In genomic region chr1:11671205-11671543, GRCh38 we compare ENCODE assay signal across 24 cellular contexts. TPM values are rescaled to one million over a fixed set of nuclear protein-coding genes. Genes with fewer than 3 reads are reported as not detected.
DNase-seq lines count a peak whose midpoint lies in the region; ATAC-seq and TF ChIP-seq lines count a peak whose summit lies in the region.
"Had no signal": no experiment of that assay in that cellular context is flagged by ENCODE, and none has a peak within 500 bp of the region (broad histone marks: within the 10 kb centered on the region; RNA-seq: fewer than 3 reads in every experiment).

No MANE protein-coding gene starts in this region.

- H3K4me3 ChIP-seq in liver (ENCODE audit: low read depth in 1 of 3, low read length in 3 of 3), result peak overlapping the region in 1 of 3 donors; percentile 26
- H3K4me3 ChIP-seq in esophagus squamous epithelium, result no peak overlapping the region
- H3K4me3 ChIP-seq: BLaER1 treated with 17β-estradiol and CSF1 and Interleukin-3, amounts not matched to agents 10 nM and 100 nM; MG63 had no signal

- H3K4me1 Mint-ChIP-seq in activated B cell treated with CpG ODN at 0.5 μM for 24 hours (peaks cover 5% of the 10 kb centered on the region), progenitor cell of endocrine pancreas (ENCODE audit: low read depth) (peaks cover 5% of the 10 kb centered on the region)
- peaks cover 3% of the 10 kb centered on the region for H3K4me1 Mint-ChIP-seq in activated CD4-positive, alpha-beta memory T cell treated with anti-CD3 and anti-CD28 coated beads for 36 hours (ENCODE audit: low read depth)

- H3K36me3 ChIP-seq in liver (ENCODE audit: control insufficient read depth in 4 of 4, insufficient read depth in 3 of 4, low read depth in 1 of 4, low read length in 3 of 4) (peaks cover 0 to 9% (median 6%) of the 10 kb centered on the region in 4 donors), esophagus squamous epithelium (peaks cover 10 to 79% (median 18%) of the 10 kb centered on the region in 3 donors)

- intact Hi-C loops in activated B cell treated with CpG ODN at 0.5 μM for 24 hours (cut with micrococcal nuclease) (no loop called here), esophagus squamous epithelium (cut with DNase I) (no loop called here)
- intact Hi-C loops in activated CD4-positive, alpha-beta memory T cell treated with anti-CD3 and anti-CD28 coated beads for 36 hours (cut with micrococcal nuclease), result no loop called here

- peak; percentile 54 for DNase-seq in CD1c-positive myeloid dendritic cell (ENCODE audit: extremely low spot score)
- no peak for DNase-seq in activated B cell treated with CpG ODN at 0.5 μM for 24 hours
- DNase-seq in progenitor cell of endocrine pancreas (ENCODE audit: low spot score, unreplicated experiment), result no peak
- no peak for DNase-seq in activated T-cell treated with anti-CD3 and anti-CD28 coated beads, Interleukin-2, amount 50 U/mL, for 48 hours
- DNase-seq in activated CD4-positive, alpha-beta memory T cell treated with anti-CD3 and anti-CD28 coated beads for 36 hours, result no peak
- DNase-seq in esophagus squamous epithelium (lab: John Stamatoyannopoulos, UW), result no peak
- DNase-seq: 8988T; Calu3; CD8-positive, alpha-beta T cell; DMS153; HFFc6; MG63; NCI-H1048; NCI-H1417 treated with DMSO at 0.1 percent for 48 hours; NCI-H187; NCI-H2107; NCI-H446 treated with DMSO at 0.1 percent for 48 hours; NCI-H526 treated with DMSO at 0.1 percent for 48 hours; PC-3; SHP77 had no signal

- CTCF ChIA-PET in activated B cell treated with CpG ODN at 0.5 μM for 24 hours (lab: Charles Lee), result no interaction called here
- CTCF ChIA-PET in activated CD4-positive, alpha-beta memory T cell treated with anti-CD3 and anti-CD28 coated beads for 36 hours (lab: Charles Lee), result no interaction called here

- TF ChIP-seq CTCF in activated B cell treated with CpG ODN at 0.5 μM for 24 hours (IDR thresholded peaks at IDR 0.05) (no peak), liver (IDR thresholded peaks at IDR 0.05; ENCODE audit: low read depth, low read length, missing input control) (no peak), progenitor cell of endocrine pancreas (IDR thresholded peaks at IDR 0.05; ENCODE audit: unreplicated experiment) (no peak), esophagus squamous epithelium (IDR thresholded peaks at IDR 0.05) (no peak)

- H3K27me3 ChIP-seq in liver (ENCODE audit: control insufficient read depth in 4 of 4, insufficient read depth in 4 of 4, low read length in 3 of 4) (no peaks in the 10 kb centered on the region), esophagus squamous epithelium (no peaks in the 10 kb centered on the region)
- H3K27me3 ChIP-seq: BLaER1 treated with 17β-estradiol and CSF1 and Interleukin-3, amounts not matched to agents 10 nM and 100 nM; MG63 had no signal

- 48% methylated on average over 6 of the region's 6 CpGs for WGBS in liver
- WGBS in esophagus squamous epithelium, 2 donors, result 100% methylated on average over 1 of the region's 6 CpGs; no CpG with 5 or more reads in 1 of the 2 donors

- H3K4me3 Mint-ChIP-seq in activated B cell treated with CpG ODN at 0.5 μM for 24 hours (no peak overlapping the region), progenitor cell of endocrine pancreas (ENCODE audit: low read depth) (no peak overlapping the region)
- no peak overlapping the region for H3K4me3 Mint-ChIP-seq in activated CD4-positive, alpha-beta memory T cell treated with anti-CD3 and anti-CD28 coated beads for 36 hours
- H3K4me3 Mint-ChIP-seq: CD8-positive, alpha-beta T cell; HFFc6 had no signal

- peak overlapping the region; percentile 61 for H3K27ac Mint-ChIP-seq in activated B cell treated with CpG ODN at 0.5 μM for 24 hours
- peak overlapping the region; percentile 13 for H3K27ac Mint-ChIP-seq in progenitor cell of endocrine pancreas
- no peak overlapping the region for H3K27ac Mint-ChIP-seq in activated CD4-positive, alpha-beta memory T cell treated with anti-CD3 and anti-CD28 coated beads for 36 hours
- H3K27ac Mint-ChIP-seq: CD8-positive, alpha-beta T cell; HFFc6 had no signal

- no peak for ATAC-seq in activated B cell treated with CpG ODN at 0.5 μM for 24 hours (ENCODE audit: low read depth)
- ATAC-seq: CD8-positive, alpha-beta T cell; PC-3 had no signal

- H3K9me3 ChIP-seq in liver (ENCODE audit: control insufficient read depth in 4 of 4, low read length in 3 of 4) (no peaks in the 10 kb centered on the region), esophagus squamous epithelium (no peaks in the 10 kb centered on the region)
- H3K9me3 ChIP-seq: BLaER1 treated with 17β-estradiol and CSF1 and Interleukin-3, amounts not matched to agents 10 nM and 100 nM; MG63 had no signal

- no peaks in the 10 kb centered on the region for H3K9me3 Mint-ChIP-seq in activated B cell treated with CpG ODN at 0.5 μM for 24 hours
- no peaks in the 10 kb centered on the region for H3K9me3 Mint-ChIP-seq in progenitor cell of endocrine pancreas (ENCODE audit: low read depth)
- no peaks in the 10 kb centered on the region for H3K9me3 Mint-ChIP-seq in activated CD4-positive, alpha-beta memory T cell treated with anti-CD3 and anti-CD28 coated beads for 36 hours
- H3K9me3 Mint-ChIP-seq: CD8-positive, alpha-beta T cell; HFFc6 had no signal

- no peak for TF ChIP-seq RAD21 in liver (IDR thresholded peaks at IDR 0.05)

- H3K9ac ChIP-seq in liver (ENCODE audit: low read depth in 1 of 2, low read length in 2 of 2), result no peak overlapping the region
- H3K9ac ChIP-seq: BLaER1 treated with 17β-estradiol and CSF1 and Interleukin-3, amounts not matched to agents 10 nM and 100 nM had no signal

- H3K4me1 ChIP-seq in liver (ENCODE audit: control insufficient read depth in 4 of 4, insufficient read depth in 4 of 4, low read length in 3 of 4), result peaks cover 14 to 50% (median 40%) of the 10 kb centered on the region in 4 donors
- no peaks in the 10 kb centered on the region for H3K4me1 ChIP-seq in esophagus squamous epithelium

- TF ChIP-seq POLR2A in esophagus squamous epithelium (IDR thresholded peaks at IDR 0.05), result no peak

- H3K36me3 Mint-ChIP-seq in activated B cell treated with CpG ODN at 0.5 μM for 24 hours (ENCODE audit: low read depth), result peaks cover 29% of the 10 kb centered on the region
- H3K36me3 Mint-ChIP-seq in progenitor cell of endocrine pancreas (ENCODE audit: insufficient read depth), result peaks cover 10% of the 10 kb centered on the region
- peaks cover 19% of the 10 kb centered on the region for H3K36me3 Mint-ChIP-seq in activated CD4-positive, alpha-beta memory T cell treated with anti-CD3 and anti-CD28 coated beads for 36 hours

- H3K27me3 Mint-ChIP-seq in activated B cell treated with CpG ODN at 0.5 μM for 24 hours (no peaks in the 10 kb centered on the region), progenitor cell of endocrine pancreas (no peaks in the 10 kb centered on the region)
- no peaks in the 10 kb centered on the region for H3K27me3 Mint-ChIP-seq in activated CD4-positive, alpha-beta memory T cell treated with anti-CD3 and anti-CD28 coated beads for 36 hours

- POLR2A ChIA-PET in activated B cell treated with CpG ODN at 0.5 μM for 24 hours (lab: Charles Lee), result no interaction called here
- POLR2A ChIA-PET in activated CD4-positive, alpha-beta memory T cell treated with anti-CD3 and anti-CD28 coated beads for 36 hours (lab: Charles Lee), result no interaction called here

- H3K27ac ChIP-seq in liver (ENCODE audit: low read depth in 1 of 2, low read length in 2 of 2), result peak overlapping the region; percentile 77 to 81
- no peak overlapping the region for H3K27ac ChIP-seq in esophagus squamous epithelium
- H3K27ac ChIP-seq: BLaER1 treated with 17β-estradiol and CSF1 and Interleukin-3, amounts not matched to agents 10 nM and 100 nM had no signal

TF ChIP-seq in liver, 16 proteins besides CTCF, POLR2A, EP300 and RAD21:
- no peak for TF ChIP-seq HNF4G (IDR thresholded peaks at IDR 0.05)

RNA-seq across cellular contexts. Expression of gene FBXO6, which starts 7.2 kb away (rescaled TPM):
- total RNA-seq in activated B cell treated with CpG ODN at 0.5 μM for 24 hours (10.0 and 10.5 TPM in 2 replicates), liver (1 to 10 TPM; 5.7 to 7.5 TPM), progenitor cell of endocrine pancreas (2.4 and 3.8 TPM in 2 replicates), esophagus squamous epithelium (10 to 100 TPM; 11.6 to 20.2 (median 12.2) TPM)
- polyA plus RNA-seq in liver, result 10 to 100 TPM in 1 of 2 donors, 1 to 10 TPM in 1; 7.5 to 15.5 TPM
- total RNA-seq in activated CD4-positive, alpha-beta memory T cell treated with anti-CD3 and anti-CD28 coated beads for 36 hours, result 10 to 100 TPM; 14.1 to 15.1 TPM
- total RNA-seq: G401 had no signal

RNA-seq across cellular contexts. Expression of gene MAD2L2, which starts 9.8 kb away (rescaled TPM):
- total RNA-seq in activated B cell treated with CpG ODN at 0.5 μM for 24 hours (34.4 and 34.9 TPM in 2 replicates), liver (10 to 100 TPM; 17.5 to 26.2 TPM), progenitor cell of endocrine pancreas (105 and 113 TPM in 2 replicates), esophagus squamous epithelium (10 to 100 TPM; 12.1 to 22.8 (median 18.9) TPM)
- polyA plus RNA-seq in liver, result 10 to 100 TPM; 37.6 to 43.1 TPM
- total RNA-seq in activated CD4-positive, alpha-beta memory T cell treated with anti-CD3 and anti-CD28 coated beads for 36 hours, result 10 to 100 TPM; 88.5 to 93.2 TPM

RNA-seq across cellular contexts. Expression of gene FBXO44, which starts 16.5 kb away (rescaled TPM):
- 27.2 and 29.9 TPM in 2 replicates for total RNA-seq in activated B cell treated with CpG ODN at 0.5 μM for 24 hours
- 1 to 10 TPM; 3.6 to 6.4 TPM for total RNA-seq in liver
- 10 to 100 TPM in 1 of 2 donors, 1 to 10 TPM in 1; 7.1 to 13.2 TPM for polyA plus RNA-seq in liver
- total RNA-seq in progenitor cell of endocrine pancreas, result 19.1 and 21.5 TPM in 2 replicates
- 10 to 100 TPM; 16.8 to 18.6 TPM for total RNA-seq in activated CD4-positive, alpha-beta memory T cell treated with anti-CD3 and anti-CD28 coated beads for 36 hours
- 10 to 100 TPM in 1 of 4 donors, 1 to 10 TPM in 3; 5.0 to 20.4 (median 7.0) TPM for total RNA-seq in esophagus squamous epithelium

RNA-seq across cellular contexts. Expression of gene FBXO2, which starts 16.9 kb away (rescaled TPM):
- total RNA-seq in activated B cell treated with CpG ODN at 0.5 μM for 24 hours (4.2 and 4.6 TPM in 2 replicates), liver (1 to 10 TPM; 1.7 to 2.9 TPM), progenitor cell of endocrine pancreas (5.6 and 6.3 TPM in 2 replicates), esophagus squamous epithelium (10 to 100 TPM in 1 of 4 donors, 1 to 10 TPM in 3; 2.6 to 13.6 (median 8.0) TPM)
- 10 to 100 TPM in 1 of 2 donors, 1 to 10 TPM in 1; 5.0 to 20.9 TPM for polyA plus RNA-seq in liver
- 1 to 10 TPM; 1.8 to 2.5 TPM for total RNA-seq in activated CD4-positive, alpha-beta memory T cell treated with anti-CD3 and anti-CD28 coated beads for 36 hours
- total RNA-seq: LHCN-M2 had no signal

RNA-seq across cellular contexts. Expression of gene DRAXIN, which starts 20.3 kb away (rescaled TPM):
- total RNA-seq in activated B cell treated with CpG ODN at 0.5 μM for 24 hours (0.17 and 0.18 TPM in 2 replicates), liver (under 1 TPM in 1 of 2 donors, not detected in 1; under 0.01 TPM), progenitor cell of endocrine pancreas (2.8 and 3.2 TPM in 2 replicates), esophagus squamous epithelium (not detected)
- under 1 TPM in 1 of 2 donors, not detected in 1; 0.01 TPM for polyA plus RNA-seq in liver
- under 1 TPM; 0.05 to 0.07 TPM for total RNA-seq in activated CD4-positive, alpha-beta memory T cell treated with anti-CD3 and anti-CD28 coated beads for 36 hours
- total RNA-seq: Calu3, HFFc6 had no signal

Comparison
In these comparisons a context has a peak if more than half of its experiments do, and no peak if none do; other contexts are left out.
1. H3K27ac ChIP-seq: peak in liver (2 of 2); none in esophagus squamous epithelium (0 of 4).